In genomic region chr16:69141936-69142335, GRCh38 we compare ENCODE assay signal across 16 cellular contexts. TPM values are rescaled to one million over a fixed set of nuclear protein-coding genes. Genes with fewer than 3 reads are reported as not detected.
DNase-seq lines count a peak whose midpoint lies in the region; ATAC-seq and TF ChIP-seq lines count a peak whose summit lies in the region.
"Had no signal": no experiment of that assay in that cellular context is flagged by ENCODE, and none has a peak within 500 bp of the region (broad histone marks: within the 10 kb centered on the region; RNA-seq: fewer than 3 reads in every experiment).

No MANE protein-coding gene starts in this region.

- H2BK12ac ChIP-seq in mesenchymal stem cell (ENCODE audit: low read length in 2 of 2), result no peak overlapping the region

- no peak overlapping the region for H2AFZ ChIP-seq in mesenchymal stem cell (ENCODE audit: low read depth, low read length)
- H2AFZ ChIP-seq: GM23338 had no signal

- peak overlapping the region; percentile 6 for H2AK5ac ChIP-seq in mesenchymal stem cell (ENCODE audit: low read length, severe bottlenecking)

- no peak overlapping the region for H3K4ac ChIP-seq in mesenchymal stem cell (ENCODE audit: low read depth in 1 of 2, low read length in 2 of 2)

- H3K36me3 ChIP-seq in breast epithelium (peaks cover 4% of the 10 kb centered on the region), mesenchymal stem cell (ENCODE audit: control insufficient read depth in 1 of 2, insufficient read depth in 2 of 2, low read depth in 1 of 2, low read length in 2 of 2) (peaks cover 28 to 73% of the 10 kb centered on the region in 2 experiments)

- no peak overlapping the region for H3K18ac ChIP-seq in mesenchymal stem cell (ENCODE audit: low read depth in 1 of 2, low read length in 2 of 2)

- H3K27ac Mint-ChIP-seq in MCF 10A (ENCODE audit: low read depth, unreplicated experiment), result peak overlapping the region; percentile 63
- H3K27ac Mint-ChIP-seq: GM23338, H9 had no signal

- no peaks in the 10 kb centered on the region for H3K4me1 Mint-ChIP-seq in MCF 10A (ENCODE audit: insufficient read depth, unreplicated experiment)
- H3K4me1 Mint-ChIP-seq: GM23338, H9 had no signal

- no TSS peak for BruUV-seq in MCF 10A (replicated peaks; lab: Mats Ljungman, UMichigan)

- no peaks in the 10 kb centered on the region for H3K27me3 ChIP-seq in breast epithelium
- H3K27me3 ChIP-seq in mesenchymal stem cell (ENCODE audit: control insufficient read depth in 1 of 2, insufficient read depth in 1 of 2, low read length in 2 of 2), result no peaks in the 10 kb centered on the region
- H3K27me3 ChIP-seq: BLaER1 treated with 17β-estradiol and CSF1 and Interleukin-3, amounts not matched to agents 10 nM and 100 nM had no signal

- 100% methylated on average over 2 of the region's 4 CpGs for WGBS in mesenchymal stem cell

- H3K4me3 ChIP-seq in breast epithelium (no peak overlapping the region), mesenchymal stem cell (ENCODE audit: insufficient read depth in 1 of 2, low read depth in 1 of 2, low read length in 2 of 2) (no peak overlapping the region), coronary artery (no peak overlapping the region)
- H3K4me3 ChIP-seq: BLaER1 treated with 17β-estradiol and CSF1 and Interleukin-3, amounts not matched to agents 10 nM and 100 nM; GM23338 had no signal

- peaks cover 23% of the 10 kb centered on the region for H3K79me1 ChIP-seq in mesenchymal stem cell (replicated peaks; ENCODE audit: low read length, poor library complexity, severe bottlenecking)

- H3K23ac ChIP-seq in mesenchymal stem cell (ENCODE audit: low read length in 2 of 2), result no peak overlapping the region

- H3K4me1 ChIP-seq in breast epithelium, result no peaks in the 10 kb centered on the region
- peaks cover 5% of the 10 kb centered on the region for H3K4me1 ChIP-seq in mesenchymal stem cell (ENCODE audit: control insufficient read depth, insufficient read depth, low read depth, low read length)
- H3K4me1 ChIP-seq: BLaER1 treated with 17β-estradiol and CSF1 and Interleukin-3, amounts not matched to agents 10 nM and 100 nM had no signal

- no peak for DNase-seq in MCF 10A (ENCODE audit: unreplicated experiment)
- DNase-seq in breast epithelium (ENCODE audit: low spot score in 2 of 2), result no peak
- DNase-seq in foreskin melanocyte, result peak; percentile 74
- DNase-seq in mesenchymal stem cell, result no peak
- DNase-seq in inferior parietal cortex (ENCODE audit: extremely low spot score), result no peak
- no peak for DNase-seq in coronary artery (ENCODE audit: low spot score)
- DNase-seq: 8988T; ACHN; Calu3; CD4-positive, CD25-positive, alpha-beta regulatory T cell; DMS 273 treated with DMSO at 0.1 percent for 48 hours; H9 had no signal

- CTCF ChIA-PET in MCF 10A (lab: Yijun Ruan, JAX), result no interaction called here

- no peak overlapping the region for H2BK15ac ChIP-seq in mesenchymal stem cell (ENCODE audit: low read depth, poor library complexity, severe bottlenecking)

- intact Hi-C loops in MCF 10A (cut with micrococcal nuclease) (no loop called here), breast epithelium (cut with DNase I; ENCODE audit: low total_unique reads) (no loop called here)

- TF ChIP-seq POLR2A in breast epithelium (IDR thresholded peaks at IDR 0.05), result no peak

- H3K14ac ChIP-seq in mesenchymal stem cell (ENCODE audit: low read length in 2 of 2), result no peak overlapping the region

- H3K9me3 ChIP-seq in breast epithelium (no peaks in the 10 kb centered on the region), mesenchymal stem cell (ENCODE audit: control insufficient read depth, low read length) (no peaks in the 10 kb centered on the region)
- H3K9me3 ChIP-seq: BLaER1 treated with 17β-estradiol and CSF1 and Interleukin-3, amounts not matched to agents 10 nM and 100 nM had no signal

- no peak overlapping the region for H3K4me3 Mint-ChIP-seq in MCF 10A (ENCODE audit: unreplicated experiment)
- H3K4me3 Mint-ChIP-seq: CD4-positive, CD25-positive, alpha-beta regulatory T cell; GM23338; H9 had no signal

- ATAC-seq in GM19395 (IDR thresholded peaks at IDR 0.05; ENCODE audit: unreplicated experiment), result no peak
- ATAC-seq: GM23338 had no signal

- H3K9ac ChIP-seq in mesenchymal stem cell (ENCODE audit: low read length), result no peak overlapping the region
- H3K9ac ChIP-seq: BLaER1 treated with 17β-estradiol and CSF1 and Interleukin-3, amounts not matched to agents 10 nM and 100 nM had no signal

- H4K91ac ChIP-seq in mesenchymal stem cell (ENCODE audit: low read length), result no peak overlapping the region

- H2BK120ac ChIP-seq in mesenchymal stem cell (ENCODE audit: low read depth, low read length), result no peak overlapping the region

- POLR2A ChIA-PET in MCF 10A (lab: Yijun Ruan, JAX), result interaction anchor here (0.6 to 1.3 kb wide), 4 partner anchors 9 to 46 kb away, joined by 3 to 8 read pairs (median 4); partner anchors contain the start of genes CHTF8 and UTP4

- no peak overlapping the region for H2BK5ac ChIP-seq in mesenchymal stem cell (ENCODE audit: low read depth, low read length, poor library complexity, severe bottlenecking)

- H3K9me3 Mint-ChIP-seq in MCF 10A (ENCODE audit: unreplicated experiment), result no peaks in the 10 kb centered on the region
- H3K9me3 Mint-ChIP-seq: CD4-positive, CD25-positive, alpha-beta regulatory T cell; GM23338; H9 had no signal

- no peaks in the 10 kb centered on the region for H3K27me3 Mint-ChIP-seq in MCF 10A (ENCODE audit: insufficient read depth, unreplicated experiment)
- H3K27me3 Mint-ChIP-seq: CD4-positive, CD25-positive, alpha-beta regulatory T cell had no signal

- H3K36me3 Mint-ChIP-seq in MCF 10A (ENCODE audit: insufficient read depth, unreplicated experiment), result peaks cover 88% of the 10 kb centered on the region

- TF ChIP-seq CTCF in MCF 10A (IDR thresholded peaks at IDR 0.05; ENCODE audit: unreplicated experiment) (no peak), breast epithelium (IDR thresholded peaks at IDR 0.05) (no peak), coronary artery (IDR thresholded peaks at IDR 0.05) (no peak)

- peak overlapping the region; percentile 28 for H3K4me2 ChIP-seq in mesenchymal stem cell (ENCODE audit: low read length, poor library complexity, severe bottlenecking)
- H3K4me2 ChIP-seq: BLaER1 treated with 17β-estradiol and CSF1 and Interleukin-3, amounts not matched to agents 10 nM and 100 nM; GM23338 had no signal

- no peak overlapping the region for H4K8ac ChIP-seq in mesenchymal stem cell (ENCODE audit: low read length)

- H3K27ac ChIP-seq in breast epithelium (no peak overlapping the region), mesenchymal stem cell (ENCODE audit: low read length, poor library complexity, severe bottlenecking) (peak overlapping the region; percentile 84), coronary artery (no peak overlapping the region)
- H3K27ac ChIP-seq: BLaER1 treated with 17β-estradiol and CSF1 and Interleukin-3, amounts not matched to agents 10 nM and 100 nM had no signal

RNA-seq across cellular contexts. Expression of gene UTP4, which starts 9.5 kb away (rescaled TPM):
- total RNA-seq in MCF 10A (2022) (77.1 and 97.1 TPM in 2 replicates), breast epithelium (10 to 100 TPM; 24.6 to 34.1 (median 33.9) TPM)
- 27.9 TPM for polyA plus RNA-seq in mesenchymal stem cell (2013, experiment 1 of 2)
- 27.8 TPM for polyA plus RNA-seq in mesenchymal stem cell (2013, experiment 2 of 2)

RNA-seq across cellular contexts. Expression of gene CHTF8, which starts 9.5 kb away (rescaled TPM):
- total RNA-seq in MCF 10A (2022) (107 and 113 TPM in 2 replicates), breast epithelium (10 to 100 TPM; 54.1 to 85.8 (median 71.2) TPM)
- polyA plus RNA-seq in mesenchymal stem cell (2013, experiment 1 of 2), result 68.6 TPM
- polyA plus RNA-seq in mesenchymal stem cell (2013, experiment 2 of 2), result 67.4 TPM

RNA-seq across cellular contexts. Expression of gene HAS3, which starts 36.5 kb away (rescaled TPM):
- total RNA-seq in MCF 10A (2022) (0.72 and 2.8 TPM in 2 replicates), breast epithelium (10 to 100 TPM in 1 of 3 donors, 1 to 10 TPM in 1, under 1 TPM in 1; 0.96 to 10.5 (median 2.5) TPM)
- 0.06 TPM for polyA plus RNA-seq in mesenchymal stem cell (2013, experiment 1 of 2)
- 0.10 TPM for polyA plus RNA-seq in mesenchymal stem cell (2013, experiment 2 of 2)
- total RNA-seq: HT-29 had no signal

RNA-seq across cellular contexts. Expression of gene SNTB2, which starts 45.0 kb away (rescaled TPM):
- total RNA-seq in MCF 10A (2022), result 20.2 and 20.6 TPM in 2 replicates
- 10 to 100 TPM; 29.8 to 78.1 (median 36.6) TPM for total RNA-seq in breast epithelium
- 8.5 TPM for polyA plus RNA-seq in mesenchymal stem cell (2013, experiment 1 of 2)
- polyA plus RNA-seq in mesenchymal stem cell (2013, experiment 2 of 2), result 8.2 TPM
